ENCODE assay signal across 1 cellular context in the genomic region with DNA sequence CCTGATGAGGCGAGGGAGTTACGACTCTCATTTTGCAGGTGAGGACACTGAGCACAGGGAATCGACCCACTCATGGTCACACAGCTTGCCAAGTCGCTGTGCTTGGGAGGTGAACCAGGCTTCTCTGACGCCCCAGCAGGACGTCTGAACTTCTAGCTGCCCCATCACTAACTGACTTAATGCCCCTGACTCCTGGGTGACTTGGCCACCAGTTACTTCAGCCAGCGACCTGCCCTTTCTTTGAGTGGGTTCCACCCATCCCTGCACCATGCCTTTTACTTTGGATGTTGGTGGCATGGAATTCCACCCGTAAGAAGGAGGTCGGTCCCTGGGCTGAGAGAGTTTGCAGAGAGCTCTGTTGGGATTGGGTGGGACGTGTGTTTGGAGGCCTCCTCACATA.
TF ChIP-seq lines count a peak whose summit lies in the region.

No MANE protein-coding gene starts in this region.

TF ChIP-seq in A549, 52 proteins besides CTCF, POLR2A, EP300 and RAD21:
- TF ChIP-seq, protein P1, sequence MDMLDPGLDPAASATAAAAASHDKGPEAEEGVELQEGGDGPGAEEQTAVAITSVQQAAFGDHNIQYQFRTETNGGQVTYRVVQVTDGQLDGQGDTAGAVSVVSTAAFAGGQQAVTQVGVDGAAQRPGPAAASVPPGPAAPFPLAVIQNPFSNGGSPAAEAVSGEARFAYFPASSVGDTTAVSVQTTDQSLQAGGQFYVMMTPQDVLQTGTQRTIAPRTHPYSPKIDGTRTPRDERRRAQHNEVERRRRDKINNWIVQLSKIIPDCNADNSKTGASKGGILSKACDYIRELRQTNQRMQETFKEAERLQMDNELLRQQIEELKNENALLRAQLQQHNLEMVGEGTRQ (IDR thresholded peaks at IDR 0.05), result no peak
- no peak for TF ChIP-seq PHF8 (IDR thresholded peaks at IDR 0.05; ENCODE audit: borderline replicate concordance, low read depth)
- TF ChIP-seq TP53 (CRISPR knock-in tag; IDR thresholded peaks at IDR 0.05), result no peak
- TF ChIP-seq HEYL (CRISPR knock-in tag; IDR thresholded peaks at IDR 0.05), result no peak
- no peak for TF ChIP-seq RCOR1 (IDR thresholded peaks at IDR 0.05; ENCODE audit: low read depth, low read length)
- no peak for TF ChIP-seq RNF2 (IDR thresholded peaks at IDR 0.05; ENCODE audit: borderline replicate concordance, low read depth)
- no peak for TF ChIP-seq GATA3 (IDR thresholded peaks at IDR 0.05; ENCODE audit: borderline replicate concordance)
- TF ChIP-seq SMC3 (IDR thresholded peaks at IDR 0.05), result no peak
- TF ChIP-seq SREBF2 (IDR thresholded peaks at IDR 0.05), result no peak
- no peak for TF ChIP-seq CHD4 (IDR thresholded peaks at IDR 0.05; ENCODE audit: borderline replicate concordance)
- TF ChIP-seq, protein P2, sequence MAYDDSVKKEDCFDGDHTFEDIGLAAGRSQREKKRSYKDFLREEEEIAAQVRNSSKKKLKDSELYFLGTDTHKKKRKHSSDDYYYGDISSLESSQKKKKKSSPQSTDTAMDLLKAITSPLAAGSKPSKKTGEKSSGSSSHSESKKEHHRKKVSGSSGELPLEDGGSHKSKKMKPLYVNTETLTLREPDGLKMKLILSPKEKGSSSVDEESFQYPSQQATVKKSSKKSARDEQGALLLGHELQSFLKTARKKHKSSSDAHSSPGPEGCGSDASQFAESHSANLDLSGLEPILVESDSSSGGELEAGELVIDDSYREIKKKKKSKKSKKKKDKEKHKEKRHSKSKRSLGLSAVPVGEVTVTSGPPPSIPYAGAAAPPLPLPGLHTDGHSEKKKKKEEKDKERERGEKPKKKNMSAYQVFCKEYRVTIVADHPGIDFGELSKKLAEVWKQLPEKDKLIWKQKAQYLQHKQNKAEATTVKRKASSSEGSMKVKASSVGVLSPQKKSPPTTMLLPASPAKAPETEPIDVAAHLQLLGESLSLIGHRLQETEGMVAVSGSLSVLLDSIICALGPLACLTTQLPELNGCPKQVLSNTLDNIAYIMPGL (CRISPR knock-in tag; IDR thresholded peaks at IDR 0.05; ENCODE audit: borderline replicate concordance), result no peak
- no peak for TF ChIP-seq JUNB (IDR thresholded peaks at IDR 0.05)
- TF ChIP-seq HDAC2 (IDR thresholded peaks at IDR 0.05), result no peak
- no peak for TF ChIP-seq POLR2AphosphoS2 (conservative IDR thresholded peaks at IDR 0.05; ENCODE audit: low read length)
- no peak for TF ChIP-seq FOXS1 (CRISPR knock-in tag; IDR thresholded peaks at IDR 0.05)
- no peak for TF ChIP-seq JUN (IDR thresholded peaks at IDR 0.05)
- no peak for TF ChIP-seq RARB (CRISPR knock-in tag; IDR thresholded peaks at IDR 0.05)
- TF ChIP-seq ESRRA (IDR thresholded peaks at IDR 0.05; ENCODE audit: borderline replicate concordance, low read length), result no peak
- no peak for TF ChIP-seq ZC3H11A (IDR thresholded peaks at IDR 0.05)
TF ChIP-seq in A549: peak in this region for 0.
